ENCODE assay signal across 19 cellular contexts in genomic region chr1:162983671-162984425, GRCh38.
"Had no signal": no experiment of that assay in that cellular context is flagged by ENCODE, and none has a peak within 500 bp of the region (broad histone marks: within the 10 kb centered on the region; RNA-seq: fewer than 3 reads in every experiment).

No MANE protein-coding gene starts in this region.

- H3K4me1 ChIP-seq: upper lobe of left lung had no signal

- H3K4me1 Mint-ChIP-seq: activated naive CD8-positive, alpha-beta T cell treated with anti-CD3 and anti-CD28 coated beads, Interleukin-2, amount 10 ng/mL, durations not matched to agents 7 days and 5 days; stimulated activated naive CD8-positive, alpha-beta T cell treated with anti-CD3 and anti-CD28 coated beads, Interleukin-15, amount 100 ng/mL, for 72 hours had no signal

- H3K27me3 ChIP-seq: hepatocyte, upper lobe of left lung had no signal

- DNase-seq: activated CD4-positive, alpha-beta T cell treated with anti-CD3 and anti-CD28 coated beads for 4 hours; activated CD8-positive, alpha-beta memory T cell treated with anti-CD3 and anti-CD28 coated beads, Interleukin-2, amount 50 U/mL, for 48 hours; activated CD8-positive, alpha-beta T cell treated with anti-CD3 and anti-CD28 coated beads, Interleukin-2, amount 10 ng/mL, durations not matched to agents 7 days and 5 days; activated naive CD8-positive, alpha-beta T cell treated with anti-CD3 and anti-CD28 coated beads, Interleukin-2, amount 10 ng/mL, durations not matched to agents 7 days and 5 days; activated T-cell treated with anti-CD3 and anti-CD28 coated beads, Interleukin-2, amount 50 U/mL, for 72 hours; anterior cingulate cortex; erythroblast; kidney; mesendoderm; right cardiac atrium; stimulated activated CD4-positive, alpha-beta T cell treated with anti-CD3 and anti-CD28 coated beads, Interleukin-1b, Interleukin-23, amount 100 ng/mL, for 48 hours; stimulated activated naive CD8-positive, alpha-beta T cell treated with anti-CD3 and anti-CD28 coated beads, Interleukin-15, amount 100 ng/mL, for 72 hours; T-helper 2 cell; upper lobe of left lung had no signal

- FAIRE-seq: bronchial epithelial cell, kidney had no signal

- H3K9me3 ChIP-seq: upper lobe of left lung had no signal

- H3K4me3 Mint-ChIP-seq: activated CD8-positive, alpha-beta T cell treated with anti-CD3 and anti-CD28 coated beads, Interleukin-2, amount 10 ng/mL, durations not matched to agents 7 days and 5 days; activated naive CD8-positive, alpha-beta T cell treated with anti-CD3 and anti-CD28 coated beads, Interleukin-2, amount 10 ng/mL, durations not matched to agents 7 days and 5 days; activated T-cell treated with anti-CD3 and anti-CD28 coated beads, Interleukin-2, amount 50 U/mL, for 72 hours; natural killer cell treated with Interleukin-12 subunit alpha and Interleukin-12 subunit beta and Interleukin-15 and Interleukin-18, amount 100 ng/mL, for 72 hours; stimulated activated naive CD8-positive, alpha-beta T cell treated with anti-CD3 and anti-CD28 coated beads, Interleukin-15, amount 100 ng/mL, for 72 hours; WTC11 had no signal

- H3K79me2 ChIP-seq: hepatocyte had no signal

- H3K27me3 Mint-ChIP-seq: activated naive CD8-positive, alpha-beta T cell treated with anti-CD3 and anti-CD28 coated beads, Interleukin-2, amount 10 ng/mL, durations not matched to agents 7 days and 5 days; progenitor cell of endocrine pancreas had no signal

- H3K36me3 Mint-ChIP-seq: activated naive CD8-positive, alpha-beta T cell treated with anti-CD3 and anti-CD28 coated beads, Interleukin-2, amount 10 ng/mL, durations not matched to agents 7 days and 5 days; natural killer cell treated with Interleukin-12 subunit alpha and Interleukin-12 subunit beta and Interleukin-15 and Interleukin-18, amount 100 ng/mL, for 72 hours; WTC11 had no signal

- H3K4me2 ChIP-seq: hepatocyte had no signal

- ATAC-seq: activated CD8-positive, alpha-beta T cell treated with anti-CD3 and anti-CD28 coated beads, Interleukin-2, amount 10 ng/mL, durations not matched to agents 7 days and 5 days; activated T-cell treated with anti-CD3 and anti-CD28 coated beads, Interleukin-2, amount 50 U/mL, for 72 hours; natural killer cell treated with Interleukin-12 subunit alpha and Interleukin-12 subunit beta and Interleukin-15 and Interleukin-18, amount 100 ng/mL, for 72 hours; stimulated activated naive CD8-positive, alpha-beta T cell treated with anti-CD3 and anti-CD28 coated beads, Interleukin-15, amount 100 ng/mL, for 72 hours; WTC11 had no signal

- H3K27ac ChIP-seq: hepatocyte, upper lobe of left lung had no signal

- H3K36me3 ChIP-seq: upper lobe of left lung had no signal

- H3K4me3 ChIP-seq: hepatocyte, upper lobe of left lung had no signal

- H3K9me3 Mint-ChIP-seq: activated naive CD8-positive, alpha-beta T cell treated with anti-CD3 and anti-CD28 coated beads, Interleukin-2, amount 10 ng/mL, durations not matched to agents 7 days and 5 days; activated T-cell treated with anti-CD3 and anti-CD28 coated beads, Interleukin-2, amount 50 U/mL, for 72 hours; natural killer cell treated with Interleukin-12 subunit alpha and Interleukin-12 subunit beta and Interleukin-15 and Interleukin-18, amount 100 ng/mL, for 72 hours; stimulated activated naive CD8-positive, alpha-beta T cell treated with anti-CD3 and anti-CD28 coated beads, Interleukin-15, amount 100 ng/mL, for 72 hours had no signal

- H2AFZ ChIP-seq: hepatocyte had no signal

- H3K27ac Mint-ChIP-seq: activated CD8-positive, alpha-beta T cell treated with anti-CD3 and anti-CD28 coated beads, Interleukin-2, amount 10 ng/mL, durations not matched to agents 7 days and 5 days; activated naive CD8-positive, alpha-beta T cell treated with anti-CD3 and anti-CD28 coated beads, Interleukin-2, amount 10 ng/mL, durations not matched to agents 7 days and 5 days; activated T-cell treated with anti-CD3 and anti-CD28 coated beads, Interleukin-2, amount 50 U/mL, for 72 hours; natural killer cell treated with Interleukin-12 subunit alpha and Interleukin-12 subunit beta and Interleukin-15 and Interleukin-18, amount 100 ng/mL, for 72 hours; progenitor cell of endocrine pancreas; stimulated activated naive CD8-positive, alpha-beta T cell treated with anti-CD3 and anti-CD28 coated beads, Interleukin-15, amount 100 ng/mL, for 72 hours; WTC11 had no signal
